Comparison of ENCODE assay signal across 1 cellular context in the genomic region with DNA sequence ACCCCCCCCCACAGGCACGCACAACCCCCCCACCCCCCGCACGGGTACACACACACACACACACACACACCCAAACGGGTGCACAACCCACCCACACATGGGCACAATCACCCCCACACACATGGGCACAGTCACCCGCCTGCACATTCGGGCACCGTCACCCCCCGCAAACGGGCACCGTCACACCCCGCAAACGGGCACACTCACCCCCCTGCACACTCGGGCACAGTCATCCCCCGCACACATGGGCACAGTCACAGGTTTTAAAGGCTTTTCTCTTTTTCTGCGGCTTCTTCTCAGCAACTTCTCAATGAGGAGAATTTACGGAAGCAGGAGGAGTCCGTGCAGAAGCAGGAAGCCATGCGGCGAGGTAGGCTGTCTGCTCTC. TPM values are rescaled to one million over a fixed set of nuclear protein-coding genes. Genes with fewer than 3 reads are reported as not detected.
"Had no signal": no experiment of that assay in that cellular context is flagged by ENCODE, and none has a peak within 500 bp of the region (broad histone marks: within the 10 kb centered on the region; RNA-seq: fewer than 3 reads in every experiment).

No MANE protein-coding gene starts in this region.

RNA-seq across cellular contexts. Expression of gene TMEM240, which starts 21.8 kb away (rescaled TPM):
- total RNA-seq: ascending aorta had no signal
